Comparison of ENCODE assay signal across 8 cellular contexts in the genomic region with DNA sequence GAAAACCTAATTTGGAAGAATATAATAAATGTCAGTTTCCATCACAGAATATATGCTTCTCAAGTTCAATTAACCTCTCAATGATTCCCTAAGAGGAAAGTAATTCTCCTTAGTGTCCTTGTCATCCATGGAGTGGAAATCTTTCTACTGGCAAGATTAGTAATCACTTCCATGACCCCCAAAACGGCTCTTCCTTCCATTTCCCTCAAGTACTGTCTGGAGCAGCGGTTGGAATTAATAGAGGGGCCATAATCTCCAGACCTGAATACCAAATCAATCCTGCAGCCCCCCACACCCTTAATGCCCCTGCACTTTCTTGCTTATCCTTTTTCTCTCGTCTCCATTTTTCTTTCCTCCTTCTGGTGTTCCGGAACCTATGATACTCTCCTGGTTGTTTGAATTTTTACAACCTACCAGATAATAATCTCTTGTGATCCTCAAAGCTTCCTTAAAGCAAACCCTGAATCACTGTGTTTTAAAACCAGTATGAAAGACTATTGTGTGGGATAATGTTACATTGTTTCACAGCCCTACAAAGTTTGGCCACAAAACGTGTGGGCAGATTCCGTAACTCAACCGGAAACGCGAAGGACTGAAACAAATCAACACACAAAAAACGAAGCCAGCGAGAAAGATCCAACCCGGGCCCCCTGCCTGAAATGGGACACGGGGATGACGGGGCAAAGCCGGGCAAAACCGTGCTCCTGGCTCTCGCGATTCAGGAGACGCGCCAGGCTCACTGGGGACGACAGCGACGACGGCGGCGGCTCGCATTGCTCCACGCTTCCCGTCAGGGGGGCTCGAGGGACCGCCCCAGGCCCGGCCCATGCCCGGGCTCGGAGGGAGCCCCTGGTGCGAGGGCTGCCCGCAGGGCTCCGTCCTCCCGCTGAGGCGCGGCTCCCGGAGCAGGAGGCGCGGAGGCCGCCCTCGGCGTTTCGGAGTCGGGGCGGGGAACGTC. TPM values are rescaled to one million over a fixed set of nuclear protein-coding genes. Genes with fewer than 3 reads are reported as not detected.
DNase-seq lines count a peak whose midpoint lies in the region; ATAC-seq, FAIRE-seq and TF ChIP-seq lines count a peak whose summit lies in the region.
"Not testable (repeated sequence)": the region's sequence is repeated elsewhere in the genome, so short reads cannot be mapped to it uniquely, and the experiment has no call there.

No MANE protein-coding gene starts in this region.

- H3K4me2 ChIP-seq in mesenchymal stem cell (ENCODE audit: low read length, poor library complexity, severe bottlenecking) = peak overlapping the region; percentile 83

- H3K4me1 Mint-ChIP-seq in activated T-cell treated with anti-CD3 and anti-CD28 coated beads, Interleukin-2, amount 50 U/mL, for 72 hours (ENCODE audit: low read depth) = not testable (repeated sequence)

- H2BK15ac ChIP-seq in mesenchymal stem cell (ENCODE audit: low read depth, poor library complexity, severe bottlenecking) = peak overlapping the region; percentile 69

- peak overlapping the region; percentile 79 for H3K27ac ChIP-seq in epithelial cell of prostate
- peak overlapping the region; percentile 4 for H3K27ac ChIP-seq in mesenchymal stem cell (ENCODE audit: low read length, poor library complexity, severe bottlenecking)

- H3K27me3 Mint-ChIP-seq in activated T-cell treated with anti-CD3 and anti-CD28 coated beads, Interleukin-2, amount 50 U/mL, for 72 hours (ENCODE audit: low read depth) = peaks cover 24% of the 10 kb centered on the region

- H3K79me1 ChIP-seq in mesenchymal stem cell (replicated peaks; ENCODE audit: low read length, poor library complexity, severe bottlenecking) = not testable (repeated sequence)

- not testable (repeated sequence) for TF ChIP-seq CTCF in BJ (IDR thresholded peaks at IDR 0.05; ENCODE audit: insufficient read depth, low read depth, low read length)

- DNase-seq in BJ (ENCODE audit: low read depth); epithelial cell of prostate (ENCODE audit: low read depth, low spot score): not testable (repeated sequence)
- peak; percentile 39 for DNase-seq in RCC 7860 (ENCODE audit: low spot score)
- DNase-seq in activated T-cell treated with anti-CD3 and anti-CD28 coated beads, Interleukin-2, amount 50 U/mL, for 72 hours = peak; percentile 55 to 66
- DNase-seq in mesenchymal stem cell = peak; percentile 86
- DNase-seq in stimulated activated CD4-positive, alpha-beta T cell treated with anti-CD3 and anti-CD28 coated beads, Interleukin-4, amount 100 ng/mL, for 24 hours = peak; percentile 58

- H3K4me1 ChIP-seq in mesenchymal stem cell (ENCODE audit: control insufficient read depth, insufficient read depth, low read depth, low read length) = not testable (repeated sequence)

- H2BK5ac ChIP-seq in mesenchymal stem cell (ENCODE audit: low read depth, low read length, poor library complexity, severe bottlenecking) = not testable (repeated sequence)

- H3K36me3 Mint-ChIP-seq in activated T-cell treated with anti-CD3 and anti-CD28 coated beads, Interleukin-2, amount 50 U/mL, for 72 hours (ENCODE audit: insufficient read depth in 2 of 2) = not testable (repeated sequence)

- peak overlapping the region; percentile 52 for H4K91ac ChIP-seq in mesenchymal stem cell (ENCODE audit: low read length)

- peak overlapping the region; percentile 84 for H3K27ac Mint-ChIP-seq in activated T-cell treated with anti-CD3 and anti-CD28 coated beads, Interleukin-2, amount 50 U/mL, for 72 hours

- POLR2A ChIA-PET in BJ (lab: Charles Lee) = not testable (repeated sequence)

- not testable (repeated sequence) for H2BK12ac ChIP-seq in mesenchymal stem cell (ENCODE audit: low read length in 2 of 2)

- CTCF ChIA-PET in BJ (lab: Yijun Ruan, JAX) = not testable (repeated sequence)

- H3K14ac ChIP-seq in mesenchymal stem cell (ENCODE audit: low read length in 2 of 2) = not testable (repeated sequence)

- H3K4me3 ChIP-seq in BJ (ENCODE audit: low read depth, low read length) (peak overlapping the region; percentile 86), mesenchymal stem cell (ENCODE audit: insufficient read depth in 1 of 2, low read depth in 1 of 2, low read length in 2 of 2) (peak overlapping the region; percentile 74 to 84)

- not testable (repeated sequence) for H3K36me3 ChIP-seq in BJ (ENCODE audit: control insufficient read depth, insufficient read depth, low read length); mesenchymal stem cell (ENCODE audit: control insufficient read depth in 1 of 2, insufficient read depth in 2 of 2, low read depth in 1 of 2, low read length in 2 of 2)

- H4K8ac ChIP-seq in mesenchymal stem cell (ENCODE audit: low read length) = peak overlapping the region; percentile 64

- H3K18ac ChIP-seq in mesenchymal stem cell (ENCODE audit: low read depth in 1 of 2, low read length in 2 of 2) = peak overlapping the region; percentile 8 to 34

- H3K9ac ChIP-seq in mesenchymal stem cell (ENCODE audit: low read length) = peak overlapping the region; percentile 89

- H2BK120ac ChIP-seq in mesenchymal stem cell (ENCODE audit: low read depth, low read length) = peak overlapping the region; percentile 89

- not testable (repeated sequence) for H3K27me3 ChIP-seq in BJ (ENCODE audit: control insufficient read depth, insufficient read depth, low read length); mesenchymal stem cell (ENCODE audit: control insufficient read depth in 1 of 2, insufficient read depth in 1 of 2, low read length in 2 of 2)

- H3K4ac ChIP-seq in mesenchymal stem cell (ENCODE audit: low read depth in 1 of 2, low read length in 2 of 2) = peak overlapping the region in 1 of 2 experiments; percentile 51

- not testable (repeated sequence) for H3K9me3 Mint-ChIP-seq in activated T-cell treated with anti-CD3 and anti-CD28 coated beads, Interleukin-2, amount 50 U/mL, for 72 hours

- ATAC-seq in GM19438 (IDR thresholded peaks at IDR 0.05; ENCODE audit: low read depth, unreplicated experiment) = peak; percentile 63
- peak; percentile 55 for ATAC-seq in HG03342 (IDR thresholded peaks at IDR 0.05; ENCODE audit: unreplicated experiment)
- ATAC-seq in activated T-cell treated with anti-CD3 and anti-CD28 coated beads, Interleukin-2, amount 50 U/mL, for 72 hours (replicated peaks in 1 of 2) = peak; percentile 67 to 70

- H2AK5ac ChIP-seq in mesenchymal stem cell (ENCODE audit: low read length, severe bottlenecking) = not testable (repeated sequence)

- 33% methylated on average over 50 of the region's 50 CpGs for WGBS in mesenchymal stem cell

- peak overlapping the region; percentile 91 to 98 for H3K4me3 Mint-ChIP-seq in activated T-cell treated with anti-CD3 and anti-CD28 coated beads, Interleukin-2, amount 50 U/mL, for 72 hours

- FAIRE-seq in RCC 7860 (lab: Jason Lieb, UNC) = not testable (repeated sequence)

- H3K9me3 ChIP-seq in mesenchymal stem cell (ENCODE audit: control insufficient read depth, low read length) = not testable (repeated sequence)

- H3K23ac ChIP-seq in mesenchymal stem cell (ENCODE audit: low read length in 2 of 2) = not testable (repeated sequence)

- not testable (repeated sequence) for H2AFZ ChIP-seq in mesenchymal stem cell (ENCODE audit: low read depth, low read length)

RNA-seq across cellular contexts. Expression of gene FANK1, which starts 1.0 kb away (rescaled TPM):
- 1.8 and 2.4 TPM in 2 replicates for polyA plus RNA-seq in BJ (2011; rRNA removed)
- polyA minus RNA-seq in BJ (2011; rRNA and poly(A)+ RNA removed) = 1.1 and 2.4 TPM in 2 replicates
- 1 to 10 TPM in 1 of 2 donors, not detected in 1; 1.1 TPM for total RNA-seq in activated T-cell treated with anti-CD3 and anti-CD28 coated beads, Interleukin-2, amount 50 U/mL, for 72 hours
- 1.9 TPM for polyA plus RNA-seq in mesenchymal stem cell (2013, experiment 1 of 2)
- 1.8 TPM for polyA plus RNA-seq in mesenchymal stem cell (2013, experiment 2 of 2)

RNA-seq across cellular contexts. Expression of gene DHX32, which starts 14.3 kb away (rescaled TPM):
- 18.2 and 29.7 TPM in 2 replicates for polyA plus RNA-seq in BJ (2011; rRNA removed)
- polyA minus RNA-seq in BJ (2011; rRNA and poly(A)+ RNA removed) = 12.5 and 16.0 TPM in 2 replicates
- 10 to 100 TPM; 24.4 to 34.4 TPM for total RNA-seq in activated T-cell treated with anti-CD3 and anti-CD28 coated beads, Interleukin-2, amount 50 U/mL, for 72 hours
- polyA plus RNA-seq in mesenchymal stem cell (2013, experiment 1 of 2) = 42.4 TPM
- 40.9 TPM for polyA plus RNA-seq in mesenchymal stem cell (2013, experiment 2 of 2)
